Comparison of ENCODE assay signal across 1 cellular context in the genomic region with DNA sequence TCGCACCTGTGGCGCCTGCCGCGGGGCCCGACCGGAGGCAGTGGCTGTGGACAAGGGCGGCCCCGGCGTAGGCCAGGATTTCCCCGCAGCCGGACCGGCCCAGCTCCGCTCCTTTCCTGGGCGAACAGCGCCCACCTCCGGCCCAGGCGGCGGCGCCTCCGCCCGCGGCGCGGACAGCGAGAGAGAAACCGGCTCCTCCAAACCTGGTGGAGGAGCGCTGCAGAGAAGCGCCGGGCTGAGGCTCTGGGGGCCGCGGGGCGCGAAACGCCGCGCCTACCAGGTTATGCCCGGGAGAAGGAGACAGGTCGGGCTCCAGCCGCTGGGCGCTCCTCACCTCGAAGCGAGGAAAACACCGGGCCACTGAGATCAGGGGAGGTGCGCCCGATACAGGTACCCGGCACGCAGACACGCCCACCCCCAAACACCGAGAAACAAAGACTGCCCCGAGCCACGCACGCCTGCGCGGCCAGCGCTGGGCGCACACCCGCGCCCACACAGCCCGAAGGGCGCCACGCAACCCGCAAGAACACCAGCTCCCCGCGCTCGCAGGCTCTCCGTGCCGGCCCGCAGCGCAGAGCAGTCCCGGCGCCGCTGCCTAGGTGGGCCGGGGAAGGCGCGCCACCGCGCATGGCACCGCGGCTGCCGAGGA.
A peak's percentile ranks its signal among the peaks of the same experiment; 100 is the strongest.
TF ChIP-seq lines count a peak whose summit lies in the region.

No MANE protein-coding gene starts in this region.

TF ChIP-seq in H1, 55 proteins besides CTCF, POLR2A, EP300 and RAD21 (continued from another document):
- TF ChIP-seq, protein P1, sequence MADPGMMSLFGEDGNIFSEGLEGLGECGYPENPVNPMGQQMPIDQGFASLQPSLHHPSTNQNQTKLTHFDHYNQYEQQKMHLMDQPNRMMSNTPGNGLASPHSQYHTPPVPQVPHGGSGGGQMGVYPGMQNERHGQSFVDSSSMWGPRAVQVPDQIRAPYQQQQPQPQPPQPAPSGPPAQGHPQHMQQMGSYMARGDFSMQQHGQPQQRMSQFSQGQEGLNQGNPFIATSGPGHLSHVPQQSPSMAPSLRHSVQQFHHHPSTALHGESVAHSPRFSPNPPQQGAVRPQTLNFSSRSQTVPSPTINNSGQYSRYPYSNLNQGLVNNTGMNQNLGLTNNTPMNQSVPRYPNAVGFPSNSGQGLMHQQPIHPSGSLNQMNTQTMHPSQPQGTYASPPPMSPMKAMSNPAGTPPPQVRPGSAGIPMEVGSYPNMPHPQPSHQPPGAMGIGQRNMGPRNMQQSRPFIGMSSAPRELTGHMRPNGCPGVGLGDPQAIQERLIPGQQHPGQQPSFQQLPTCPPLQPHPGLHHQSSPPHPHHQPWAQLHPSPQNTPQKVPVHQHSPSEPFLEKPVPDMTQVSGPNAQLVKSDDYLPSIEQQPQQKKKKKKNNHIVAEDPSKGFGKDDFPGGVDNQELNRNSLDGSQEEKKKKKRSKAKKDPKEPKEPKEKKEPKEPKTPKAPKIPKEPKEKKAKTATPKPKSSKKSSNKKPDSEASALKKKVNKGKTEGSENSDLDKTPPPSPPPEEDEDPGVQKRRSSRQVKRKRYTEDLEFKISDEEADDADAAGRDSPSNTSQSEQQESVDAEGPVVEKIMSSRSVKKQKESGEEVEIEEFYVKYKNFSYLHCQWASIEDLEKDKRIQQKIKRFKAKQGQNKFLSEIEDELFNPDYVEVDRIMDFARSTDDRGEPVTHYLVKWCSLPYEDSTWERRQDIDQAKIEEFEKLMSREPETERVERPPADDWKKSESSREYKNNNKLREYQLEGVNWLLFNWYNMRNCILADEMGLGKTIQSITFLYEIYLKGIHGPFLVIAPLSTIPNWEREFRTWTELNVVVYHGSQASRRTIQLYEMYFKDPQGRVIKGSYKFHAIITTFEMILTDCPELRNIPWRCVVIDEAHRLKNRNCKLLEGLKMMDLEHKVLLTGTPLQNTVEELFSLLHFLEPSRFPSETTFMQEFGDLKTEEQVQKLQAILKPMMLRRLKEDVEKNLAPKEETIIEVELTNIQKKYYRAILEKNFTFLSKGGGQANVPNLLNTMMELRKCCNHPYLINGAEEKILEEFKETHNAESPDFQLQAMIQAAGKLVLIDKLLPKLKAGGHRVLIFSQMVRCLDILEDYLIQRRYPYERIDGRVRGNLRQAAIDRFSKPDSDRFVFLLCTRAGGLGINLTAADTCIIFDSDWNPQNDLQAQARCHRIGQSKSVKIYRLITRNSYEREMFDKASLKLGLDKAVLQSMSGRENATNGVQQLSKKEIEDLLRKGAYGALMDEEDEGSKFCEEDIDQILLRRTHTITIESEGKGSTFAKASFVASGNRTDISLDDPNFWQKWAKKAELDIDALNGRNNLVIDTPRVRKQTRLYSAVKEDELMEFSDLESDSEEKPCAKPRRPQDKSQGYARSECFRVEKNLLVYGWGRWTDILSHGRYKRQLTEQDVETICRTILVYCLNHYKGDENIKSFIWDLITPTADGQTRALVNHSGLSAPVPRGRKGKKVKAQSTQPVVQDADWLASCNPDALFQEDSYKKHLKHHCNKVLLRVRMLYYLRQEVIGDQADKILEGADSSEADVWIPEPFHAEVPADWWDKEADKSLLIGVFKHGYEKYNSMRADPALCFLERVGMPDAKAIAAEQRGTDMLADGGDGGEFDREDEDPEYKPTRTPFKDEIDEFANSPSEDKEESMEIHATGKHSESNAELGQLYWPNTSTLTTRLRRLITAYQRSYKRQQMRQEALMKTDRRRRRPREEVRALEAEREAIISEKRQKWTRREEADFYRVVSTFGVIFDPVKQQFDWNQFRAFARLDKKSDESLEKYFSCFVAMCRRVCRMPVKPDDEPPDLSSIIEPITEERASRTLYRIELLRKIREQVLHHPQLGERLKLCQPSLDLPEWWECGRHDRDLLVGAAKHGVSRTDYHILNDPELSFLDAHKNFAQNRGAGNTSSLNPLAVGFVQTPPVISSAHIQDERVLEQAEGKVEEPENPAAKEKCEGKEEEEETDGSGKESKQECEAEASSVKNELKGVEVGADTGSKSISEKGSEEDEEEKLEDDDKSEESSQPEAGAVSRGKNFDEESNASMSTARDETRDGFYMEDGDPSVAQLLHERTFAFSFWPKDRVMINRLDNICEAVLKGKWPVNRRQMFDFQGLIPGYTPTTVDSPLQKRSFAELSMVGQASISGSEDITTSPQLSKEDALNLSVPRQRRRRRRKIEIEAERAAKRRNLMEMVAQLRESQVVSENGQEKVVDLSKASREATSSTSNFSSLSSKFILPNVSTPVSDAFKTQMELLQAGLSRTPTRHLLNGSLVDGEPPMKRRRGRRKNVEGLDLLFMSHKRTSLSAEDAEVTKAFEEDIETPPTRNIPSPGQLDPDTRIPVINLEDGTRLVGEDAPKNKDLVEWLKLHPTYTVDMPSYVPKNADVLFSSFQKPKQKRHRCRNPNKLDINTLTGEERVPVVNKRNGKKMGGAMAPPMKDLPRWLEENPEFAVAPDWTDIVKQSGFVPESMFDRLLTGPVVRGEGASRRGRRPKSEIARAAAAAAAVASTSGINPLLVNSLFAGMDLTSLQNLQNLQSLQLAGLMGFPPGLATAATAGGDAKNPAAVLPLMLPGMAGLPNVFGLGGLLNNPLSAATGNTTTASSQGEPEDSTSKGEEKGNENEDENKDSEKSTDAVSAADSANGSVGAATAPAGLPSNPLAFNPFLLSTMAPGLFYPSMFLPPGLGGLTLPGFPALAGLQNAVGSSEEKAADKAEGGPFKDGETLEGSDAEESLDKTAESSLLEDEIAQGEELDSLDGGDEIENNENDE (IDR thresholded peaks at IDR 0.05; ENCODE audit: insufficient replicate concordance, low read length) = no peak
- TF ChIP-seq POLR2AphosphoS5 (IDR thresholded peaks at IDR 0.05; ENCODE audit: low read depth, low read length) (no peak), MAFK (IDR thresholded peaks at IDR 0.05; ENCODE audit: low read depth, low read length) (no peak), ASH2L (IDR thresholded peaks at IDR 0.05; ENCODE audit: low read length) (peak; percentile 77), ZNF274 (IDR thresholded peaks at IDR 0.05; ENCODE audit: borderline replicate concordance, extremely low read depth, low read length) (no peak), BRCA1 (IDR thresholded peaks at IDR 0.05; ENCODE audit: low read depth, low read length) (no peak), FOSL1 (IDR thresholded peaks at IDR 0.05; ENCODE audit: insufficient read depth, low read depth, low read length) (no peak), BCL11A (IDR thresholded peaks at IDR 0.05; ENCODE audit: low read depth in 2 of 2, low read length in 2 of 2) (no peak), RXRA (IDR thresholded peaks at IDR 0.05; ENCODE audit: insufficient read depth, low read depth, low read length) (no peak), CHD2 (IDR thresholded peaks at IDR 0.05; ENCODE audit: low read length) (no peak), SRF (IDR thresholded peaks at IDR 0.05; ENCODE audit: low read depth, low read length) (no peak), POU5F1 (IDR thresholded peaks at IDR 0.05; ENCODE audit: low read depth, low read length) (no peak), CTBP2 (IDR thresholded peaks at IDR 0.05; ENCODE audit: borderline replicate concordance, insufficient read depth, insufficient read length, low read length) (no peak), SIX5 (IDR thresholded peaks at IDR 0.05; ENCODE audit: low read depth, low read length) (no peak), TBP (IDR thresholded peaks at IDR 0.05; ENCODE audit: low read depth, low read length) (no peak), BACH1 (IDR thresholded peaks at IDR 0.05; ENCODE audit: low read length) (no peak), KDM1A (IDR thresholded peaks at IDR 0.05; ENCODE audit: borderline replicate concordance, low read length) (no peak), TEAD4 (IDR thresholded peaks at IDR 0.05; ENCODE audit: low read depth, low read length) (no peak), SIRT6 (IDR thresholded peaks at IDR 0.05; ENCODE audit: low read length) (no peak), SP4 (IDR thresholded peaks at IDR 0.05; ENCODE audit: low read length) (no peak), RFX5 (IDR thresholded peaks at IDR 0.05; ENCODE audit: borderline replicate concordance, low read depth, low read length) (no peak), RNF2 (IDR thresholded peaks at IDR 0.05; ENCODE audit: borderline replicate concordance, low read depth, low read length, missing control alignments, poor library complexity, severe bottlenecking) (peak; percentile 26), SP2 (IDR thresholded peaks at IDR 0.05; ENCODE audit: low read length) (no peak)
- TF ChIP-seq, protein P2, sequence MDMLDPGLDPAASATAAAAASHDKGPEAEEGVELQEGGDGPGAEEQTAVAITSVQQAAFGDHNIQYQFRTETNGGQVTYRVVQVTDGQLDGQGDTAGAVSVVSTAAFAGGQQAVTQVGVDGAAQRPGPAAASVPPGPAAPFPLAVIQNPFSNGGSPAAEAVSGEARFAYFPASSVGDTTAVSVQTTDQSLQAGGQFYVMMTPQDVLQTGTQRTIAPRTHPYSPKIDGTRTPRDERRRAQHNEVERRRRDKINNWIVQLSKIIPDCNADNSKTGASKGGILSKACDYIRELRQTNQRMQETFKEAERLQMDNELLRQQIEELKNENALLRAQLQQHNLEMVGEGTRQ (IDR thresholded peaks at IDR 0.05; ENCODE audit: low read length) = no peak
- TF ChIP-seq, protein P3, sequence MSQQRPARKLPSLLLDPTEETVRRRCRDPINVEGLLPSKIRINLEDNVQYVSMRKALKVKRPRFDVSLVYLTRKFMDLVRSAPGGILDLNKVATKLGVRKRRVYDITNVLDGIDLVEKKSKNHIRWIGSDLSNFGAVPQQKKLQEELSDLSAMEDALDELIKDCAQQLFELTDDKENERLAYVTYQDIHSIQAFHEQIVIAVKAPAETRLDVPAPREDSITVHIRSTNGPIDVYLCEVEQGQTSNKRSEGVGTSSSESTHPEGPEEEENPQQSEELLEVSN (IDR thresholded peaks at IDR 0.05) = peak; percentile 89
- TF ChIP-seq, protein P4, sequence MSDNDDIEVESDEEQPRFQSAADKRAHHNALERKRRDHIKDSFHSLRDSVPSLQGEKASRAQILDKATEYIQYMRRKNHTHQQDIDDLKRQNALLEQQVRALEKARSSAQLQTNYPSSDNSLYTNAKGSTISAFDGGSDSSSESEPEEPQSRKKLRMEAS (IDR thresholded peaks at IDR 0.05) = peak; percentile 56
